Comparison of ENCODE assay signal across 19 cellular contexts in the genomic region with DNA sequence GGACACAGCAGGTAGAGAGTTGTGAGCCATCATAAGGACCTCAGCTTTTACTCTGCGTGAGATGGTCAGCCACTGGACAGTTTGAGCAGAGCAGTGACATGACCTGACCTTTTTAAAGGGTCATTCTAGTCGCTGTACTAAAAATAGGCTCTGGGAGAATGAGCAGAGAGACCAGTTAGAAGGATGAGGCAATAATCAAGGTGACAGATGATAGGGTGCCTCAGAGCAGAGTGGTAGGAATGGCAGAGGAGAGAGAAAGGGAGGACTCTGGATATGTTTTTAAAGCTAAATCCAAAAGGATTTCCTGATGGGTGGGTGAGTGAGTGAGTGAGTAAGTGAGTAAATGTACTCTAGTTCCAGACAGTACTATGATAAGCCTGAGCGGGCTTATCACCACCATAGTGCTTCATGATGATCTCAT.
DNase-seq lines count a peak whose midpoint lies in the region; FAIRE-seq and TF ChIP-seq lines count a peak whose summit lies in the region.
"Had no signal": no experiment of that assay in that cellular context is flagged by ENCODE, and none has a peak within 500 bp of the region (broad histone marks: within the 10 kb centered on the region; RNA-seq: fewer than 3 reads in every experiment).

No MANE protein-coding gene starts in this region.

- H3K79me2 ChIP-seq in endothelial cell of umbilical vein (ENCODE audit: control insufficient read depth, insufficient read depth, low read length), result no peaks in the 10 kb centered on the region

- H4K20me1 ChIP-seq in endothelial cell of umbilical vein (replicated peaks; ENCODE audit: control insufficient read depth, extremely low read depth, insufficient read depth, low read length), result no peaks in the 10 kb centered on the region

- POLR2A ChIA-PET in endothelial cell of umbilical vein (lab: Charles Lee), result no interaction called here

- CTCF ChIA-PET in endothelial cell of umbilical vein (lab: Charles Lee), result no interaction called here

- no peaks in the 10 kb centered on the region for H3K27me3 ChIP-seq in endothelial cell of umbilical vein (ENCODE audit: control insufficient read depth in 2 of 2, insufficient read depth in 2 of 2, low read length in 2 of 2)
- no peaks in the 10 kb centered on the region for H3K27me3 ChIP-seq in Peyer's patch
- H3K27me3 ChIP-seq in SJCRH30, result no peaks in the 10 kb centered on the region
- H3K27me3 ChIP-seq: esophagus squamous epithelium had no signal

- H3K4me1 ChIP-seq in endothelial cell of umbilical vein (ENCODE audit: control insufficient read depth, extremely low read depth, insufficient read depth, low read length) (no peaks in the 10 kb centered on the region), Peyer's patch (peaks cover 0 to 20% (median 0%) of the 10 kb centered on the region in 4 donors), SJCRH30 (no peaks in the 10 kb centered on the region; the same call in 1 of the 2 replicates)

- no peaks in the 10 kb centered on the region for H3K9me1 ChIP-seq in endothelial cell of umbilical vein (replicated peaks; ENCODE audit: control insufficient read depth, extremely low read depth, insufficient read depth, low read length)

- H3K9me3 ChIP-seq in endothelial cell of umbilical vein (replicated peaks; ENCODE audit: control insufficient read depth, insufficient read depth, low read length) (no peaks in the 10 kb centered on the region), Peyer's patch (no peaks in the 10 kb centered on the region), SJCRH30 (replicated peaks) (no peaks in the 10 kb centered on the region)
- H3K9me3 ChIP-seq: esophagus squamous epithelium had no signal

- H3K36me3 ChIP-seq in endothelial cell of umbilical vein (ENCODE audit: control insufficient read depth in 2 of 2, extremely low read depth in 1 of 2, insufficient read depth in 2 of 2, low read length in 2 of 2) (no peaks in the 10 kb centered on the region), Peyer's patch (no peaks in the 10 kb centered on the region), SJCRH30 (no peaks in the 10 kb centered on the region)
- H3K36me3 ChIP-seq: esophagus squamous epithelium had no signal

- no peak overlapping the region for H3K9ac ChIP-seq in endothelial cell of umbilical vein (replicated peaks; ENCODE audit: extremely low read depth, insufficient read depth, low read length)

- DNase-seq in LoVo (ENCODE audit: low spot score) (peak; percentile 10), endothelial cell of umbilical vein (ENCODE audit: low read depth, low spot score) (no peak), iris pigment epithelial cell (ENCODE audit: low read depth) (peak; percentile 79), renal cortical epithelial cell (ENCODE audit: low read depth) (peak; percentile 61), substantia nigra (lab: John Stamatoyannopoulos, UW) (no peak), Peyer's patch (no peak), NAMALWA (ENCODE audit: low spot score) (no peak), SJCRH30 (no peak)
- DNase-seq: DMS79 treated with DMSO at 0.1 percent for 48 hours; effector CD4-positive, alpha-beta T cell; esophagus squamous epithelium; GOT3; hippocampal formation; kidney; NCI-H1048; NCI-H2081; NCI-H524 treated with DMSO at 0.1 percent for 48 hours; nucleus accumbens; stimulated activated CD4-positive, alpha-beta T cell treated with anti-CD3 and anti-CD28 coated beads, Interleukin-4, amount 100 ng/mL, for 24 hours had no signal

- no peak for FAIRE-seq in endothelial cell of umbilical vein (lab: Jason Lieb, UNC)
- FAIRE-seq: kidney had no signal

- no peak overlapping the region for H3K4me2 ChIP-seq in endothelial cell of umbilical vein (ENCODE audit: insufficient read depth, low read length)

- H3K27ac ChIP-seq in endothelial cell of umbilical vein (ENCODE audit: insufficient read depth, low read depth, low read length), result no peak overlapping the region
- H3K27ac ChIP-seq in substantia nigra (ENCODE audit: low read depth, low read length, poor library complexity, severe bottlenecking), result no peak overlapping the region
- no peak overlapping the region for H3K27ac ChIP-seq in Peyer's patch
- H3K27ac ChIP-seq in SJCRH30, result no peak overlapping the region
- H3K27ac ChIP-seq: esophagus squamous epithelium had no signal

- dilution Hi-C loops in endothelial cell of umbilical vein (cut with MboI; ENCODE audit: extremely low pct_ligation_motif_present, low sequenced_read_pairs), result no loop called here

- no peak overlapping the region for H2AFZ ChIP-seq in endothelial cell of umbilical vein (ENCODE audit: low read depth, low read length)

- TF ChIP-seq POLR2A in endothelial cell of umbilical vein (IDR thresholded peaks at IDR 0.05; ENCODE audit: low read depth, low read length) (no peak), Peyer's patch (IDR thresholded peaks at IDR 0.05) (no peak)

- intact Hi-C loops in endothelial cell of umbilical vein (cut with micrococcal nuclease), result no loop called here

- no TSS peak for BruUV-seq in endothelial cell of umbilical vein (replicated peaks; lab: Mats Ljungman, UMichigan)

- H3K4me3 ChIP-seq in endothelial cell of umbilical vein (replicated peaks in 1 of 3; ENCODE audit: insufficient read depth in 1 of 3, low read depth in 1 of 3, low read length in 3 of 3), result no peak overlapping the region
- no peak overlapping the region for H3K4me3 ChIP-seq in Peyer's patch
- H3K4me3 ChIP-seq in SJCRH30, result no peak overlapping the region
- H3K4me3 ChIP-seq: esophagus squamous epithelium had no signal

- TF ChIP-seq CTCF in endothelial cell of umbilical vein (IDR thresholded peaks at IDR 0.05; ENCODE audit: extremely low read depth in 1 of 2, insufficient read depth in 1 of 2, low read depth in 1 of 2, low read length in 2 of 2) (no peak), Peyer's patch (IDR thresholded peaks at IDR 0.05) (no peak)

TF ChIP-seq in endothelial cell of umbilical vein, 7 proteins besides CTCF, POLR2A, EP300 and RAD21:
- TF ChIP-seq FOS (IDR thresholded peaks at IDR 0.05; ENCODE audit: borderline replicate concordance, insufficient read depth, low read length) (peak; percentile 58), POLR2AphosphoS5 (IDR thresholded peaks at IDR 0.05; ENCODE audit: insufficient read depth, low read depth, low read length) (no peak), EZH2 (IDR thresholded peaks at IDR 0.05; ENCODE audit: borderline replicate concordance, low read depth, low read length, severe bottlenecking) (no peak), GATA2 (IDR thresholded peaks at IDR 0.05; ENCODE audit: insufficient read depth, insufficient read length, low read depth, low read length) (peak; percentile 73)

Comparison
In these comparisons a context has a peak if more than half of its experiments do, and no peak if none do; other contexts are left out.
1. DNase-seq: peak in LoVo (single experiment), iris pigment epithelial cell (single experiment) and renal cortical epithelial cell (single experiment); none in endothelial cell of umbilical vein (single experiment), substantia nigra (0 of 49), Peyer's patch (0 of 3), NAMALWA (single experiment) and SJCRH30 (0 of 2).